ENCODE assay signal across 1 cellular context in genomic region chr6:63683071-63683603, GRCh38.
TF ChIP-seq lines count a peak whose summit lies in the region.

No MANE protein-coding gene starts in this region.

TF ChIP-seq in GM23338, 12 proteins besides CTCF, POLR2A, EP300 and RAD21:
- TF ChIP-seq, protein P1, sequence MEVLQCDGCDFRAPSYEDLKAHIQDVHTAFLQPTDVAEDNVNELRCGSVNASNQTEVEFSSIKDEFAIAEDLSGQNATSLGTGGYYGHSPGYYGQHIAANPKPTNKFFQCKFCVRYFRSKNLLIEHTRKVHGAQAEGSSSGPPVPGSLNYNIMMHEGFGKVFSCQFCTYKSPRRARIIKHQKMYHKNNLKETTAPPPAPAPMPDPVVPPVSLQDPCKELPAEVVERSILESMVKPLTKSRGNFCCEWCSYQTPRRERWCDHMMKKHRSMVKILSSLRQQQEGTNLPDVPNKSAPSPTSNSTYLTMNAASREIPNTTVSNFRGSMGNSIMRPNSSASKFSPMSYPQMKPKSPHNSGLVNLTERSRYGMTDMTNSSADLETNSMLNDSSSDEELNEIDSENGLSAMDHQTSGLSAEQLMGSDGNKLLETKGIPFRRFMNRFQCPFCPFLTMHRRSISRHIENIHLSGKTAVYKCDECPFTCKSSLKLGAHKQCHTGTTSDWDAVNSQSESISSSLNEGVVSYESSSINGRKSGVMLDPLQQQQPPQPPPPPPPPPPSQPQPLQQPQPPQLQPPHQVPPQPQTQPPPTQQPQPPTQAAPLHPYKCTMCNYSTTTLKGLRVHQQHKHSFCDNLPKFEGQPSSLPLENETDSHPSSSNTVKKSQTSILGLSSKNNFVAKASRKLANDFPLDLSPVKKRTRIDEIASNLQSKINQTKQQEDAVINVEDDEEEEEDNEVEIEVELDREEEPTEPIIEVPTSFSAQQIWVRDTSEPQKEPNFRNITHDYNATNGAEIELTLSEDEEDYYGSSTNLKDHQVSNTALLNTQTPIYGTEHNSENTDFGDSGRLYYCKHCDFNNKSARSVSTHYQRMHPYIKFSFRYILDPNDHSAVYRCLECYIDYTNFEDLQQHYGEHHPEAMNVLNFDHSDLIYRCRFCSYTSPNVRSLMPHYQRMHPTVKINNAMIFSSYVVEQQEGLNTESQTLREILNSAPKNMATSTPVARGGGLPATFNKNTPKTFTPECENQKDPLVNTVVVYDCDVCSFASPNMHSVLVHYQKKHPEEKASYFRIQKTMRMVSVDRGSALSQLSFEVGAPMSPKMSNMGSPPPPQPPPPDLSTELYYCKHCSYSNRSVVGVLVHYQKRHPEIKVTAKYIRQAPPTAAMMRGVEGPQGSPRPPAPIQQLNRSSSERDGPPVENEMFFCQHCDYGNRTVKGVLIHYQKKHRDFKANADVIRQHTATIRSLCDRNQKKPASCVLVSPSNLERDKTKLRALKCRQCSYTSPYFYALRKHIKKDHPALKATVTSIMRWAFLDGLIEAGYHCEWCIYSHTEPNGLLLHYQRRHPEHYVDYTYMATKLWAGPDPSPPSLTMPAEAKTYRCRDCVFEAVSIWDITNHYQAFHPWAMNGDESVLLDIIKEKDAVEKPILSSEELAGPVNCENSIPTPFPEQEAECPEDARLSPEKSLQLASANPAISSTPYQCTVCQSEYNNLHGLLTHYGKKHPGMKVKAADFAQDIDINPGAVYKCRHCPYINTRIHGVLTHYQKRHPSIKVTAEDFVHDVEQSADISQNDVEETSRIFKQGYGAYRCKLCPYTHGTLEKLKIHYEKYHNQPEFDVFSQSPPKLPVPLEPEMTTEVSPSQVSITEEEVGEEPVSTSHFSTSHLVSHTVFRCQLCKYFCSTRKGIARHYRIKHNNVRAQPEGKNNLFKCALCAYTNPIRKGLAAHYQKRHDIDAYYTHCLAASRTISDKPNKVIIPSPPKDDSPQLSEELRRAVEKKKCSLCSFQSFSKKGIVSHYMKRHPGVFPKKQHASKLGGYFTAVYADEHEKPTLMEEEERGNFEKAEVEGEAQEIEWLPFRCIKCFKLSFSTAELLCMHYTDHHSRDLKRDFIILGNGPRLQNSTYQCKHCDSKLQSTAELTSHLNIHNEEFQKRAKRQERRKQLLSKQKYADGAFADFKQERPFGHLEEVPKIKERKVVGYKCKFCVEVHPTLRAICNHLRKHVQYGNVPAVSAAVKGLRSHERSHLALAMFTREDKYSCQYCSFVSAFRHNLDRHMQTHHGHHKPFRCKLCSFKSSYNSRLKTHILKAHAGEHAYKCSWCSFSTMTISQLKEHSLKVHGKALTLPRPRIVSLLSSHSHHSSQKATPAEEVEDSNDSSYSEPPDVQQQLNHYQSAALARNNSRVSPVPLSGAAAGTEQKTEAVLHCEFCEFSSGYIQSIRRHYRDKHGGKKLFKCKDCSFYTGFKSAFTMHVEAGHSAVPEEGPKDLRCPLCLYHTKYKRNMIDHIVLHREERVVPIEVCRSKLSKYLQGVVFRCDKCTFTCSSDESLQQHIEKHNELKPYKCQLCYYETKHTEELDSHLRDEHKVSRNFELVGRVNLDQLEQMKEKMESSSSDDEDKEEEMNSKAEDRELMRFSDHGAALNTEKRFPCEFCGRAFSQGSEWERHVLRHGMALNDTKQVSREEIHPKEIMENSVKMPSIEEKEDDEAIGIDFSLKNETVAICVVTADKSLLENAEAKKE (CRISPR knock-in tag; IDR thresholded peaks at IDR 0.05) = no peak
- TF ChIP-seq EZH2phosphoT487 (IDR thresholded peaks at IDR 0.05; ENCODE audit: unreplicated experiment) = no peak
- no peak for TF ChIP-seq STAT1 (IDR thresholded peaks at IDR 0.05; ENCODE audit: unreplicated experiment)
- TF ChIP-seq, protein P2, sequence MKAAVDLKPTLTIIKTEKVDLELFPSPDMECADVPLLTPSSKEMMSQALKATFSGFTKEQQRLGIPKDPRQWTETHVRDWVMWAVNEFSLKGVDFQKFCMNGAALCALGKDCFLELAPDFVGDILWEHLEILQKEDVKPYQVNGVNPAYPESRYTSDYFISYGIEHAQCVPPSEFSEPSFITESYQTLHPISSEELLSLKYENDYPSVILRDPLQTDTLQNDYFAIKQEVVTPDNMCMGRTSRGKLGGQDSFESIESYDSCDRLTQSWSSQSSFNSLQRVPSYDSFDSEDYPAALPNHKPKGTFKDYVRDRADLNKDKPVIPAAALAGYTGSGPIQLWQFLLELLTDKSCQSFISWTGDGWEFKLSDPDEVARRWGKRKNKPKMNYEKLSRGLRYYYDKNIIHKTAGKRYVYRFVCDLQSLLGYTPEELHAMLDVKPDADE (IDR thresholded peaks at IDR 0.05) = no peak
- TF ChIP-seq NANOG (IDR thresholded peaks at IDR 0.05; ENCODE audit: borderline replicate concordance) = no peak
- no peak for TF ChIP-seq JUNB (IDR thresholded peaks at IDR 0.05; ENCODE audit: unreplicated experiment)
- TF ChIP-seq ZNF114 (CRISPR knock-in tag; IDR thresholded peaks at IDR 0.05) = no peak
- no peak for TF ChIP-seq POLR2AphosphoS5 (IDR thresholded peaks at IDR 0.05; ENCODE audit: low read depth)
- TF ChIP-seq, protein P3, sequence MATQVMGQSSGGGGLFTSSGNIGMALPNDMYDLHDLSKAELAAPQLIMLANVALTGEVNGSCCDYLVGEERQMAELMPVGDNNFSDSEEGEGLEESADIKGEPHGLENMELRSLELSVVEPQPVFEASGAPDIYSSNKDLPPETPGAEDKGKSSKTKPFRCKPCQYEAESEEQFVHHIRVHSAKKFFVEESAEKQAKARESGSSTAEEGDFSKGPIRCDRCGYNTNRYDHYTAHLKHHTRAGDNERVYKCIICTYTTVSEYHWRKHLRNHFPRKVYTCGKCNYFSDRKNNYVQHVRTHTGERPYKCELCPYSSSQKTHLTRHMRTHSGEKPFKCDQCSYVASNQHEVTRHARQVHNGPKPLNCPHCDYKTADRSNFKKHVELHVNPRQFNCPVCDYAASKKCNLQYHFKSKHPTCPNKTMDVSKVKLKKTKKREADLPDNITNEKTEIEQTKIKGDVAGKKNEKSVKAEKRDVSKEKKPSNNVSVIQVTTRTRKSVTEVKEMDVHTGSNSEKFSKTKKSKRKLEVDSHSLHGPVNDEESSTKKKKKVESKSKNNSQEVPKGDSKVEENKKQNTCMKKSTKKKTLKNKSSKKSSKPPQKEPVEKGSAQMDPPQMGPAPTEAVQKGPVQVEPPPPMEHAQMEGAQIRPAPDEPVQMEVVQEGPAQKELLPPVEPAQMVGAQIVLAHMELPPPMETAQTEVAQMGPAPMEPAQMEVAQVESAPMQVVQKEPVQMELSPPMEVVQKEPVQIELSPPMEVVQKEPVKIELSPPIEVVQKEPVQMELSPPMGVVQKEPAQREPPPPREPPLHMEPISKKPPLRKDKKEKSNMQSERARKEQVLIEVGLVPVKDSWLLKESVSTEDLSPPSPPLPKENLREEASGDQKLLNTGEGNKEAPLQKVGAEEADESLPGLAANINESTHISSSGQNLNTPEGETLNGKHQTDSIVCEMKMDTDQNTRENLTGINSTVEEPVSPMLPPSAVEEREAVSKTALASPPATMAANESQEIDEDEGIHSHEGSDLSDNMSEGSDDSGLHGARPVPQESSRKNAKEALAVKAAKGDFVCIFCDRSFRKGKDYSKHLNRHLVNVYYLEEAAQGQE (IDR thresholded peaks at IDR 0.05; ENCODE audit: unreplicated experiment) = no peak
- TF ChIP-seq CREB1 (CRISPR knock-in tag; IDR thresholded peaks at IDR 0.05; ENCODE audit: low read depth) = no peak
- TF ChIP-seq EZH2 (IDR thresholded peaks at IDR 0.05; ENCODE audit: low read depth, unreplicated experiment) = no peak
- no peak for TF ChIP-seq ZNF331 (CRISPR knock-in tag; IDR thresholded peaks at IDR 0.05; ENCODE audit: low read depth)
TF ChIP-seq in GM23338: peak in this region for 0.
